In genomic region chr20:20799913-20800312, GRCh38 we compare ENCODE assay signal across 23 cellular contexts.
"Had no signal": no experiment of that assay in that cellular context is flagged by ENCODE, and none has a peak within 500 bp of the region (broad histone marks: within the 10 kb centered on the region; RNA-seq: fewer than 3 reads in every experiment).

No MANE protein-coding gene starts in this region.

- H3K4me1 ChIP-seq: pancreas, prostate gland, right lobe of liver, sigmoid colon, stomach, thyroid gland, vagina had no signal

- H3K27ac ChIP-seq: neutrophil, pancreas, prostate gland, right lobe of liver, sigmoid colon, thoracic aorta, thyroid gland, tibial nerve, upper lobe of left lung, vagina had no signal

- H3K27me3 ChIP-seq: neutrophil, pancreas, right lobe of liver, sigmoid colon, stomach, thyroid gland, upper lobe of left lung, vagina had no signal

- H3K4me3 ChIP-seq: pancreas, prostate gland, right lobe of liver, sigmoid colon, stomach, thoracic aorta, thyroid gland, tibial nerve, upper lobe of left lung, vagina had no signal

- DNase-seq: nephron progenitor cell; nucleus accumbens; pancreas; right cardiac atrium; right lobe of liver; sigmoid colon; small intestine; stimulated activated CD4-positive, alpha-beta T cell treated with anti-CD3 and anti-CD28 coated beads, Interleukin-15, amount 100 ng/mL, for 24 hours; stimulated activated CD4-positive, alpha-beta T cell treated with anti-CD3 and anti-CD28 coated beads, Interleukin-2, amount 100 ng/mL, for 24 hours; stimulated activated CD4-positive, alpha-beta T cell treated with anti-CD3 and anti-CD28 coated beads, Interleukin-2, amount 100 ng/mL, for 48 hours; stimulated activated CD4-positive, alpha-beta T cell treated with anti-CD3 and anti-CD28 coated beads, Interleukin-4, amount 100 ng/mL, for 24 hours; stimulated activated naive B cell treated with anti-CD40 and anti-IgM and Interleukin-4, amounts not matched to agents 10 μg/mL and 1 μg/mL and 100 μg/mL, for 72 hours; stimulated activated naive CD4-positive, alpha-beta T cell treated with Interleukin-2 at 50 U/mL for 16 hours; stomach; thyroid gland; trophoblast cell; upper lobe of left lung had no signal

- H3K36me3 ChIP-seq: neutrophil, pancreas, prostate gland, right lobe of liver, sigmoid colon, stomach, thoracic aorta, thyroid gland, tibial nerve, upper lobe of left lung, vagina had no signal

- H3K9me3 ChIP-seq: neutrophil, pancreas, prostate gland, right lobe of liver, sigmoid colon, stomach, thoracic aorta, thyroid gland, tibial nerve, upper lobe of left lung, vagina had no signal

- ATAC-seq: pancreas; right cardiac atrium; right lobe of liver; stimulated activated effector memory CD8-positive, alpha-beta T cell treated with anti-CD3 and anti-CD28 coated beads, Interleukin-12 subunit alpha, Interleukin-12 subunit beta, amount 100 ng/mL, for 72 hours; stimulated activated naive B cell treated with anti-CD40 and anti-IgM and Interleukin-4, amounts not matched to agents 10 μg/mL and 1 μg/mL and 100 μg/mL, for 72 hours had no signal
